1 cellular context compared by ENCODE assay signal in genomic region chr3:11692251-11692813, GRCh38.
TF ChIP-seq lines count a peak whose summit lies in the region.

No MANE protein-coding gene starts in this region.

TF ChIP-seq in GM23338, 12 proteins besides CTCF, POLR2A, EP300 and RAD21:
- TF ChIP-seq REST (IDR thresholded peaks at IDR 0.05; ENCODE audit: unreplicated experiment), result no peak
- no peak for TF ChIP-seq POLR2AphosphoS5 (IDR thresholded peaks at IDR 0.05; ENCODE audit: low read depth)
- no peak for TF ChIP-seq NANOG (IDR thresholded peaks at IDR 0.05; ENCODE audit: borderline replicate concordance)
- TF ChIP-seq JUNB (IDR thresholded peaks at IDR 0.05; ENCODE audit: unreplicated experiment), result no peak
- TF ChIP-seq STAT1 (IDR thresholded peaks at IDR 0.05; ENCODE audit: unreplicated experiment), result no peak
- no peak for TF ChIP-seq ETS1 (IDR thresholded peaks at IDR 0.05)
- no peak for TF ChIP-seq ZNF462 (CRISPR knock-in tag; IDR thresholded peaks at IDR 0.05)
- no peak for TF ChIP-seq CREB1 (CRISPR knock-in tag; IDR thresholded peaks at IDR 0.05; ENCODE audit: low read depth)
- no peak for TF ChIP-seq ZNF114 (CRISPR knock-in tag; IDR thresholded peaks at IDR 0.05)
- no peak for TF ChIP-seq EZH2 (IDR thresholded peaks at IDR 0.05; ENCODE audit: low read depth, unreplicated experiment)
- TF ChIP-seq EZH2phosphoT487 (IDR thresholded peaks at IDR 0.05; ENCODE audit: unreplicated experiment), result no peak
- TF ChIP-seq ZNF331 (CRISPR knock-in tag; IDR thresholded peaks at IDR 0.05; ENCODE audit: low read depth), result no peak
TF ChIP-seq in GM23338: peak in this region for 0.
